Comparison of ENCODE assay signal across 28 cellular contexts in the genomic region with DNA sequence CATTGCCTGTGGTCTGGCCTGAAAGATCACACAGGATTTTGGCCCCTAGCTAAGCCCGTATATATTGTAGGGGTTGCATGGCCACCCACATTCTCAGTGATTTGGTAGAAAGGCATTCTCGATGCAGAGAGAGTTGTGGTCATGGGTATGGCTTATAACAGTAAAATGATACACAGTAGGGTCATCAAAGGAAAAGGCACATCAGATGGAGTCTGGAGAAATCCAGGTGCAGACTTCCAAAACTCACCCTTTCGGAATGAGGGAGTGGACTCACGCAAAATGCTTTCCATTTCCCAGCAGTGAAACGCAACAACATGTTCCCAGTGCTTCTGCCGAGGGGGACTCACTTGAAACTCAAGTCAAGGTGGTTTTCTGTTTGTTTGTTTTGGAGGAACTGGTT.
"Had no signal": no experiment of that assay in that cellular context is flagged by ENCODE, and none has a peak within 500 bp of the region (broad histone marks: within the 10 kb centered on the region; RNA-seq: fewer than 3 reads in every experiment).

No MANE protein-coding gene starts in this region.

- ATAC-seq: activated CD4-positive, CD25-positive, alpha-beta regulatory T cell treated with anti-CD3 and anti-CD28 coated beads, Interleukin-2, amount 50 U/mL, for 24 hours; left lung; lower lobe of right lung; natural killer cell; stimulated activated memory B cell treated with anti-CD40 and anti-IgM and Interleukin-4, amounts not matched to agents 10 μg/mL and 1 μg/mL and 100 μg/mL, for 72 hours; stimulated activated naive CD8-positive, alpha-beta T cell treated with anti-CD3 and anti-CD28 coated beads, Interleukin-15, amount 100 ng/mL, for 72 hours had no signal

- H3K4me3 ChIP-seq: ascending aorta, esophagus muscularis mucosa, left lung, lower lobe of right lung, neural progenitor cell, right atrium auricular region, smooth muscle cell, tibial artery had no signal

- H3K27ac ChIP-seq: ascending aorta, brain microvascular endothelial cell, esophagus muscularis mucosa, left lung, lower lobe of right lung, neural progenitor cell, tibial artery, WERI-Rb-1 had no signal

- H3K4me1 ChIP-seq: left lung, lower lobe of right lung, neural progenitor cell, right atrium auricular region had no signal

- FAIRE-seq: endothelial cell of umbilical vein had no signal

- H2AFZ ChIP-seq: neural progenitor cell had no signal

- H3K27ac Mint-ChIP-seq: activated naive CD4-positive, alpha-beta T cell treated with anti-CD3 and anti-CD28 coated beads, Interleukin-2, amount 10 ng/mL, durations not matched to agents 7 days and 5 days; activated naive CD8-positive, alpha-beta T cell treated with anti-CD3 and anti-CD28 coated beads, Interleukin-2, amount 10 ng/mL, durations not matched to agents 7 days and 5 days; natural killer cell; neural progenitor cell; stimulated activated memory B cell treated with anti-CD40 and anti-IgM and Interleukin-4, amounts not matched to agents 10 μg/mL and 1 μg/mL and 100 μg/mL, for 72 hours; stimulated activated naive CD8-positive, alpha-beta T cell treated with anti-CD3 and anti-CD28 coated beads, Interleukin-15, amount 100 ng/mL, for 72 hours had no signal

- DNase-seq: activated CD4-positive, alpha-beta T cell treated with anti-CD3 and anti-CD28 coated beads for 48 hours; activated CD4-positive, alpha-beta T cell treated with anti-CD3 and anti-CD28 coated beads, Interleukin-2, amount 50 U/mL, for 48 hours; activated CD8-positive, alpha-beta memory T cell treated with anti-CD3 and anti-CD28 coated beads for 24 hours; activated gamma-delta T cell; activated naive CD4-positive, alpha-beta T cell treated with anti-CD3 and anti-CD28 coated beads, Interleukin-2, amount 10 ng/mL, durations not matched to agents 7 days and 5 days; activated naive CD8-positive, alpha-beta T cell treated with anti-CD3 and anti-CD28 coated beads, Interleukin-2, amount 10 ng/mL, durations not matched to agents 7 days and 5 days; brain microvascular endothelial cell; central memory CD4-positive, alpha-beta T cell; foreskin melanocyte; left lung; lower lobe of right lung; mesendoderm; natural killer cell; stimulated activated CD4-positive, alpha-beta T cell treated with anti-CD3 and anti-CD28 coated beads, Interleukin-1b, Interleukin-23, amount 100 ng/mL, for 48 hours; stimulated activated CD4-positive, alpha-beta T cell treated with anti-CD3 and anti-CD28 coated beads, Interleukin-4, amount 100 ng/mL, for 4 hours; stimulated activated CD8-positive, alpha-beta memory T cell treated with anti-CD3 and anti-CD28 coated beads, Interleukin-4, amount 100 ng/mL, for 48 hours; stimulated activated naive CD8-positive, alpha-beta T cell treated with anti-CD3 and anti-CD28 coated beads, Interleukin-15, amount 100 ng/mL, for 72 hours; T1000; tibial artery; WERI-Rb-1 had no signal

- H3K27me3 ChIP-seq: ascending aorta, brain microvascular endothelial cell, esophagus muscularis mucosa, left lung, neural progenitor cell, right atrium auricular region, tibial artery had no signal

- H3K4me1 Mint-ChIP-seq: activated naive CD4-positive, alpha-beta T cell treated with anti-CD3 and anti-CD28 coated beads, Interleukin-2, amount 10 ng/mL, durations not matched to agents 7 days and 5 days; activated naive CD8-positive, alpha-beta T cell treated with anti-CD3 and anti-CD28 coated beads, Interleukin-2, amount 10 ng/mL, durations not matched to agents 7 days and 5 days; natural killer cell; neural progenitor cell; stimulated activated memory B cell treated with anti-CD40 and anti-IgM and Interleukin-4, amounts not matched to agents 10 μg/mL and 1 μg/mL and 100 μg/mL, for 72 hours; stimulated activated naive CD8-positive, alpha-beta T cell treated with anti-CD3 and anti-CD28 coated beads, Interleukin-15, amount 100 ng/mL, for 72 hours had no signal

- H3K36me3 Mint-ChIP-seq: activated naive CD4-positive, alpha-beta T cell treated with anti-CD3 and anti-CD28 coated beads, Interleukin-2, amount 10 ng/mL, durations not matched to agents 7 days and 5 days; activated naive CD8-positive, alpha-beta T cell treated with anti-CD3 and anti-CD28 coated beads, Interleukin-2, amount 10 ng/mL, durations not matched to agents 7 days and 5 days; natural killer cell; neural progenitor cell; stimulated activated memory B cell treated with anti-CD40 and anti-IgM and Interleukin-4, amounts not matched to agents 10 μg/mL and 1 μg/mL and 100 μg/mL, for 72 hours had no signal

- H3K9me3 Mint-ChIP-seq: activated naive CD8-positive, alpha-beta T cell treated with anti-CD3 and anti-CD28 coated beads, Interleukin-2, amount 10 ng/mL, durations not matched to agents 7 days and 5 days; neural progenitor cell; stimulated activated naive CD8-positive, alpha-beta T cell treated with anti-CD3 and anti-CD28 coated beads, Interleukin-15, amount 100 ng/mL, for 72 hours had no signal

- H3K36me3 ChIP-seq: ascending aorta, brain microvascular endothelial cell, esophagus muscularis mucosa, left lung, lower lobe of right lung, neural progenitor cell, right atrium auricular region, tibial artery, WERI-Rb-1 had no signal

- H3K4me3 Mint-ChIP-seq: activated naive CD4-positive, alpha-beta T cell treated with anti-CD3 and anti-CD28 coated beads, Interleukin-2, amount 10 ng/mL, durations not matched to agents 7 days and 5 days; activated naive CD8-positive, alpha-beta T cell treated with anti-CD3 and anti-CD28 coated beads, Interleukin-2, amount 10 ng/mL, durations not matched to agents 7 days and 5 days; natural killer cell; neural progenitor cell; stimulated activated memory B cell treated with anti-CD40 and anti-IgM and Interleukin-4, amounts not matched to agents 10 μg/mL and 1 μg/mL and 100 μg/mL, for 72 hours; stimulated activated naive CD8-positive, alpha-beta T cell treated with anti-CD3 and anti-CD28 coated beads, Interleukin-15, amount 100 ng/mL, for 72 hours had no signal

- H3K9me3 ChIP-seq: ascending aorta, esophagus muscularis mucosa, left lung, lower lobe of right lung, right atrium auricular region, tibial artery had no signal

- H3K4me2 ChIP-seq: neural progenitor cell, smooth muscle cell had no signal

- H3K27me3 Mint-ChIP-seq: activated naive CD4-positive, alpha-beta T cell treated with anti-CD3 and anti-CD28 coated beads, Interleukin-2, amount 10 ng/mL, durations not matched to agents 7 days and 5 days; activated naive CD8-positive, alpha-beta T cell treated with anti-CD3 and anti-CD28 coated beads, Interleukin-2, amount 10 ng/mL, durations not matched to agents 7 days and 5 days; stimulated activated memory B cell treated with anti-CD40 and anti-IgM and Interleukin-4, amounts not matched to agents 10 μg/mL and 1 μg/mL and 100 μg/mL, for 72 hours; stimulated activated naive CD8-positive, alpha-beta T cell treated with anti-CD3 and anti-CD28 coated beads, Interleukin-15, amount 100 ng/mL, for 72 hours had no signal

- H3K9ac ChIP-seq: neural progenitor cell had no signal
